In the genomic region with DNA sequence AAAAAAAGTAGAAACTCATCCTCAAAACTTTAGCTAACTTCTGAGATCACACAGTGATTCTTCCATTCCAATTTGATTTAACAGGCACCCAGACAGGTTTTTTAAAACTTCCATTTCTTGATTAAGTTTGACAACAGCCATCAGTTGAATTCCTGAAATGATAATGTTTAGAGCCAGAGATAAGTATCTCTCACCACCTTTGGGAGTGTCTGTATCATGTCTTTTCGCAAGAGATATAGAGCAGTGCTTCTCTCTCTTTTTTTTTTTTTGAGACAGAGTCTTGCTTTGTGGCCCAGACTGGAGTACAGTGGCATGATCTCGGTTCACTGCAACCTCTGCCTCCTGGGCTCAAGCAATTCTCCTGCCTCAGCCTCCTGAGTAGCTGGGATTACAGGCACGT, we compare ENCODE assay signal across 11 cellular contexts.
"Had no signal": no experiment of that assay in that cellular context is flagged by ENCODE, and none has a peak within 500 bp of the region (broad histone marks: within the 10 kb centered on the region; RNA-seq: fewer than 3 reads in every experiment).

No MANE protein-coding gene starts in this region.

- FAIRE-seq: H1, H54 had no signal

- H3K4me3 ChIP-seq: GM23248, GM23338, HAP-1 had no signal

- H2AFZ ChIP-seq: GM23248, GM23338 had no signal

- H3K27ac ChIP-seq: GM23248 had no signal

- ATAC-seq: GM23338, HCT116 had no signal

- H3K9me3 ChIP-seq: HAP-1 had no signal

- DNase-seq: GM23248, GOT3, H7, H9, HCEC 1CT, HFFc6 had no signal

- H3K9ac ChIP-seq: GM23248 had no signal

- H3K36me3 ChIP-seq: HAP-1 had no signal

- H3K4me1 ChIP-seq: HAP-1 had no signal

- H3K4me2 ChIP-seq: GM23338 had no signal
